Comparison of ENCODE assay signal across 32 cellular contexts in the genomic region with DNA sequence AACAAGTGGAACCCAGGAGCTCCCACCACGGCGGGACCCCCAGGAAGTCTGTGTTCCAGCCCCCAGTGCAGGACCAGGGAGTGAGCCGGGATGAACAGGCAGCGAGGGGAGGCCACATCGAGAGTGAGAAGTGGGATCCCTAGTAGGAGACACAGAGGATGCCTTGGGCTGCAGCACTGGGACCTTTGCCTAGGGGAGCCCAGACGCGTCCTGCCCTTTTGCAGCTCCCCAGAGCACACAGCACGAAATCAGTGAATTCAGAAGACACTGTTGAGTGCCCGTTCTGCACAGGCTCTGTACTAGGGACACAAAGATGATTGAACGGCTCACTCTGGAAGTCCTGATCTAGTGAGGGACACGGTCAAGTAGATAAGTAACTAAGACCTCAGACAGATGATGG. TPM values are rescaled to one million over a fixed set of nuclear protein-coding genes. Genes with fewer than 3 reads are reported as not detected.
"Had no signal": no experiment of that assay in that cellular context is flagged by ENCODE, and none has a peak within 500 bp of the region (broad histone marks: within the 10 kb centered on the region; RNA-seq: fewer than 3 reads in every experiment).

No MANE protein-coding gene starts in this region.

- H3K9me3 ChIP-seq: colonic mucosa had no signal

- H3K27ac ChIP-seq: brain microvascular endothelial cell, colonic mucosa, epithelial cell of prostate, esophagus squamous epithelium, gastroesophageal sphincter had no signal

- ATAC-seq: activated CD4-positive, alpha-beta T cell treated with anti-CD3 and anti-CD28 coated beads for 36 hours; activated CD8-positive, alpha-beta memory T cell treated with anti-CD3 and anti-CD28 coated beads, Interleukin-2, amount 10 ng/mL, durations not matched to agents 7 days and 5 days; activated CD8-positive, alpha-beta T cell treated with anti-CD3 and anti-CD28 coated beads, Interleukin-2, amount 10 ng/mL, durations not matched to agents 7 days and 5 days; gastroesophageal sphincter had no signal

- H3K9me3 Mint-ChIP-seq: activated CD4-positive, alpha-beta memory T cell treated with anti-CD3 and anti-CD28 coated beads for 36 hours; activated CD4-positive, alpha-beta T cell treated with anti-CD3 and anti-CD28 coated beads, Interleukin-2, amount 10 ng/mL, durations not matched to agents 24 days and 14 days; activated T-helper 1 cell treated with anti-CD3 and anti-CD28 coated beads, Interleukin-12 subunit alpha, Interleukin-12 subunit beta, Interleukin-2, Interleukin-4 antibody, amounts not matched to agents 30 ng/mL and 10 ng/mL and 1 ng/mL, durations not matched to agents 14 hours and 24 hours and 36 hours; activated T-helper 2 cell treated with anti-CD3 and anti-CD28 coated beads, Interferon-gamma antibody, Interleukin-2, Interleukin-4, amounts not matched to agents 10 μg/mL and 5 μg/mL and 100 μg/mL, durations not matched to agents 14 hours and 24 hours and 36 hours had no signal

- H3K36me3 Mint-ChIP-seq: activated CD4-positive, alpha-beta memory T cell treated with anti-CD3 and anti-CD28 coated beads for 36 hours; activated CD8-positive, alpha-beta memory T cell treated with anti-CD3 and anti-CD28 coated beads, Interleukin-2, amount 10 ng/mL, durations not matched to agents 7 days and 5 days; activated naive CD8-positive, alpha-beta T cell had no signal

- H3K36me3 ChIP-seq: brain microvascular endothelial cell, colonic mucosa, esophagus squamous epithelium, gastroesophageal sphincter had no signal

- DNase-seq: activated CD4-positive, alpha-beta memory T cell treated with anti-CD3 and anti-CD28 coated beads for 36 hours; activated CD4-positive, alpha-beta T cell treated with anti-CD3 and anti-CD28 coated beads for 36 hours; activated CD4-positive, alpha-beta T cell treated with anti-CD3 and anti-CD28 coated beads, Interleukin-2, amount 10 ng/mL, durations not matched to agents 24 days and 14 days; activated CD4-positive, CD25-positive, alpha-beta regulatory T cell; activated CD4-positive, CD25-positive, alpha-beta regulatory T cell treated with anti-CD3 and anti-CD28 coated beads, Interleukin-2, amount 50 U/mL, for 72 hours; activated CD8-positive, alpha-beta memory T cell treated with anti-CD3 and anti-CD28 coated beads, Interleukin-2, amount 10 ng/mL, durations not matched to agents 7 days and 5 days; activated CD8-positive, alpha-beta memory T cell treated with anti-CD3 and anti-CD28 coated beads, Interleukin-2, amount 50 U/mL, for 4 hours; activated CD8-positive, alpha-beta T cell treated with anti-CD3 and anti-CD28 coated beads, Interleukin-2, amount 10 ng/mL, durations not matched to agents 7 days and 5 days; activated gamma-delta T cell treated with Interleukin-2 at 50 U/mL for 16 hours; activated naive CD4-positive, alpha-beta T cell treated with anti-CD3 and anti-CD28 coated beads, Interleukin-2, amount 50 U/mL, for 16 hours; activated naive CD4-positive, alpha-beta T cell treated with Interleukin-2 at 50 U/mL for 16 hours; activated T-cell treated with anti-CD3 and anti-CD28 coated beads, Interleukin-2, amount 50 U/mL, for 1 hour; activated T-cell treated with anti-CD3 and anti-CD28 coated beads, Interleukin-2, amount 50 U/mL, for 48 hours; amniotic stem cell; anterior cingulate cortex; brain microvascular endothelial cell; colonic mucosa; effector CD8-positive, alpha-beta T cell; esophagus squamous epithelium; foreskin melanocyte; T-helper 2 cell had no signal

- H3K27me3 ChIP-seq: colonic mucosa had no signal

- H3K4me3 ChIP-seq: colonic mucosa, esophagus squamous epithelium, gastroesophageal sphincter had no signal

- H3K27ac Mint-ChIP-seq: activated CD4-positive, alpha-beta memory T cell treated with anti-CD3 and anti-CD28 coated beads for 36 hours; activated CD4-positive, alpha-beta T cell treated with anti-CD3 and anti-CD28 coated beads for 36 hours; activated CD4-positive, alpha-beta T cell treated with anti-CD3 and anti-CD28 coated beads, Interleukin-2, amount 10 ng/mL, durations not matched to agents 24 days and 14 days; activated CD8-positive, alpha-beta memory T cell treated with anti-CD3 and anti-CD28 coated beads, Interleukin-2, amount 10 ng/mL, durations not matched to agents 7 days and 5 days; activated CD8-positive, alpha-beta T cell treated with anti-CD3 and anti-CD28 coated beads, Interleukin-2, amount 10 ng/mL, durations not matched to agents 7 days and 5 days; activated naive CD8-positive, alpha-beta T cell; activated T-helper 1 cell treated with anti-CD3 and anti-CD28 coated beads, Interleukin-12 subunit alpha, Interleukin-12 subunit beta, Interleukin-2, Interleukin-4 antibody, amounts not matched to agents 30 ng/mL and 10 ng/mL and 1 ng/mL, durations not matched to agents 14 hours and 24 hours and 36 hours; activated T-helper 2 cell treated with anti-CD3 and anti-CD28 coated beads, Interferon-gamma antibody, Interleukin-2, Interleukin-4, amounts not matched to agents 10 μg/mL and 5 μg/mL and 100 μg/mL, durations not matched to agents 14 hours and 24 hours and 36 hours had no signal

- H3K4me1 ChIP-seq: colonic mucosa, gastroesophageal sphincter had no signal

- H3K4me3 Mint-ChIP-seq: activated CD4-positive, alpha-beta memory T cell treated with anti-CD3 and anti-CD28 coated beads for 36 hours; activated CD4-positive, alpha-beta T cell treated with anti-CD3 and anti-CD28 coated beads for 36 hours; activated CD4-positive, alpha-beta T cell treated with anti-CD3 and anti-CD28 coated beads, Interleukin-2, amount 10 ng/mL, durations not matched to agents 24 days and 14 days; activated CD8-positive, alpha-beta memory T cell treated with anti-CD3 and anti-CD28 coated beads, Interleukin-2, amount 10 ng/mL, durations not matched to agents 7 days and 5 days; activated CD8-positive, alpha-beta T cell treated with anti-CD3 and anti-CD28 coated beads, Interleukin-2, amount 10 ng/mL, durations not matched to agents 7 days and 5 days; activated naive CD8-positive, alpha-beta T cell; activated T-helper 1 cell treated with anti-CD3 and anti-CD28 coated beads, Interleukin-12 subunit alpha, Interleukin-12 subunit beta, Interleukin-2, Interleukin-4 antibody, amounts not matched to agents 30 ng/mL and 10 ng/mL and 1 ng/mL, durations not matched to agents 14 hours and 24 hours and 36 hours had no signal

- H3K4me1 Mint-ChIP-seq: activated CD4-positive, alpha-beta T cell treated with anti-CD3 and anti-CD28 coated beads for 36 hours; activated CD4-positive, alpha-beta T cell treated with anti-CD3 and anti-CD28 coated beads, Interleukin-2, amount 10 ng/mL, durations not matched to agents 24 days and 14 days; activated CD8-positive, alpha-beta memory T cell treated with anti-CD3 and anti-CD28 coated beads, Interleukin-2, amount 10 ng/mL, durations not matched to agents 7 days and 5 days had no signal

RNA-seq across cellular contexts. Expression of gene TRIM67, which starts 23.5 kb away (rescaled TPM):
- total RNA-seq: activated CD4-positive, alpha-beta memory T cell treated with anti-CD3 and anti-CD28 coated beads for 36 hours; activated CD4-positive, alpha-beta T cell treated with anti-CD3 and anti-CD28 coated beads for 36 hours; activated CD4-positive, alpha-beta T cell treated with anti-CD3 and anti-CD28 coated beads, Interleukin-2, amount 10 ng/mL, durations not matched to agents 24 days and 14 days; activated CD8-positive, alpha-beta memory T cell treated with anti-CD3 and anti-CD28 coated beads for 36 hours; activated CD8-positive, alpha-beta memory T cell treated with anti-CD3 and anti-CD28 coated beads, Interleukin-2, amount 10 ng/mL, durations not matched to agents 7 days and 5 days; activated CD8-positive, alpha-beta T cell treated with anti-CD3 and anti-CD28 coated beads, Interleukin-2, amount 10 ng/mL, durations not matched to agents 7 days and 5 days; activated T-helper 1 cell treated with anti-CD3 and anti-CD28 coated beads, Interleukin-12 subunit alpha, Interleukin-12 subunit beta, Interleukin-2, Interleukin-4 antibody, amounts not matched to agents 30 ng/mL and 10 ng/mL and 1 ng/mL, durations not matched to agents 14 hours and 24 hours and 36 hours; activated T-helper 2 cell treated with anti-CD3 and anti-CD28 coated beads, Interferon-gamma antibody, Interleukin-2, Interleukin-4, amounts not matched to agents 10 μg/mL and 5 μg/mL and 100 μg/mL, durations not matched to agents 14 hours and 24 hours and 36 hours; bronchial epithelial cell; dermis microvascular lymphatic vessel endothelial cell; endothelial cell of umbilical vein; esophagus squamous epithelium; fibroblast of villous mesenchyme; T-helper 1 cell treated with Interleukin-12 subunit alpha and Interleukin-12 subunit beta and Interleukin-4 antibody, amounts not matched to agents 30 ng/mL and 1 ng/mL, for 36 hours had no signal
- polyA plus RNA-seq: endothelial cell of umbilical vein had no signal
